ENCODE assay signal across 26 cellular contexts in genomic region chr7:152756126-152756525, GRCh38.
"Had no signal": no experiment of that assay in that cellular context is flagged by ENCODE, and none has a peak within 500 bp of the region (broad histone marks: within the 10 kb centered on the region; RNA-seq: fewer than 3 reads in every experiment).

No MANE protein-coding gene starts in this region.

- H3K36me3 ChIP-seq: left lung, neural progenitor cell, uterus had no signal

- H3K9ac ChIP-seq: neural progenitor cell had no signal

- ATAC-seq: activated CD4-positive, CD25-positive, alpha-beta regulatory T cell treated with anti-CD3 and anti-CD28 coated beads, Interleukin-2, amount 50 U/mL, for 24 hours; activated CD8-positive, alpha-beta memory T cell treated with anti-CD3 and anti-CD28 coated beads, Interleukin-2, amount 10 ng/mL, durations not matched to agents 7 days and 5 days; activated naive CD8-positive, alpha-beta T cell treated with anti-CD3 and anti-CD28 coated beads, Interleukin-2, amount 50 U/mL, for 24 hours; left lung; naive thymus-derived CD4-positive, alpha-beta T cell; stimulated activated naive B cell treated with anti-CD40 and anti-IgM and Interleukin-4, amounts not matched to agents 10 μg/mL and 1 μg/mL and 100 μg/mL, for 72 hours had no signal

- H3K9me3 Mint-ChIP-seq: activated CD4-positive, alpha-beta memory T cell treated with anti-CD3 and anti-CD28 coated beads, Interleukin-2, amount 10 ng/mL, durations not matched to agents 7 days and 5 days; activated CD4-positive, alpha-beta T cell treated with anti-CD3 and anti-CD28 coated beads, Interleukin-2, amount 10 ng/mL, durations not matched to agents 24 days and 14 days; activated naive CD8-positive, alpha-beta T cell treated with anti-CD3 and anti-CD28 coated beads, Interleukin-2, amount 50 U/mL, for 24 hours; endodermal cell; immature natural killer cell; stimulated activated naive B cell treated with anti-CD40 and anti-IgM and Interleukin-4, amounts not matched to agents 10 μg/mL and 1 μg/mL and 100 μg/mL, for 72 hours had no signal

- H3K4me3 ChIP-seq: coronary artery, hepatocyte, left lung, neural progenitor cell, testis, uterus had no signal

- H3K4me1 ChIP-seq: uterus had no signal

- H3K4me3 Mint-ChIP-seq: activated CD4-positive, alpha-beta memory T cell treated with anti-CD3 and anti-CD28 coated beads, Interleukin-2, amount 10 ng/mL, durations not matched to agents 7 days and 5 days; activated CD4-positive, alpha-beta T cell treated with anti-CD3 and anti-CD28 coated beads, Interleukin-2, amount 10 ng/mL, durations not matched to agents 24 days and 14 days; activated CD8-positive, alpha-beta memory T cell treated with anti-CD3 and anti-CD28 coated beads, Interleukin-2, amount 10 ng/mL, durations not matched to agents 7 days and 5 days; activated naive CD8-positive, alpha-beta T cell treated with anti-CD3 and anti-CD28 coated beads, Interleukin-2, amount 50 U/mL, for 24 hours; endodermal cell; immature natural killer cell; naive thymus-derived CD4-positive, alpha-beta T cell; neural progenitor cell; stimulated activated naive B cell treated with anti-CD40 and anti-IgM and Interleukin-4, amounts not matched to agents 10 μg/mL and 1 μg/mL and 100 μg/mL, for 72 hours had no signal

- H3K27me3 ChIP-seq: hepatocyte, left lung, neural progenitor cell, testis, uterus had no signal

- H3K27ac Mint-ChIP-seq: activated CD4-positive, alpha-beta memory T cell treated with anti-CD3 and anti-CD28 coated beads, Interleukin-2, amount 10 ng/mL, durations not matched to agents 7 days and 5 days; activated CD4-positive, alpha-beta T cell treated with anti-CD3 and anti-CD28 coated beads, Interleukin-2, amount 10 ng/mL, durations not matched to agents 24 days and 14 days; activated CD8-positive, alpha-beta memory T cell treated with anti-CD3 and anti-CD28 coated beads, Interleukin-2, amount 10 ng/mL, durations not matched to agents 7 days and 5 days; activated naive CD8-positive, alpha-beta T cell treated with anti-CD3 and anti-CD28 coated beads, Interleukin-2, amount 50 U/mL, for 24 hours; endodermal cell; naive thymus-derived CD4-positive, alpha-beta T cell; neural progenitor cell; stimulated activated naive B cell treated with anti-CD40 and anti-IgM and Interleukin-4, amounts not matched to agents 10 μg/mL and 1 μg/mL and 100 μg/mL, for 72 hours had no signal

- H3K36me3 Mint-ChIP-seq: activated CD8-positive, alpha-beta memory T cell treated with anti-CD3 and anti-CD28 coated beads, Interleukin-2, amount 10 ng/mL, durations not matched to agents 7 days and 5 days; immature natural killer cell; neural progenitor cell; stimulated activated naive B cell treated with anti-CD40 and anti-IgM and Interleukin-4, amounts not matched to agents 10 μg/mL and 1 μg/mL and 100 μg/mL, for 72 hours had no signal

- FAIRE-seq: frontal cortex had no signal

- H3K27ac ChIP-seq: coronary artery, hepatocyte, left lung, neural progenitor cell, testis, uterus, VCaP had no signal

- H2AFZ ChIP-seq: hepatocyte, neural progenitor cell had no signal

- DNase-seq: activated CD4-positive, alpha-beta memory T cell treated with anti-CD3 and anti-CD28 coated beads, Interleukin-2, amount 10 ng/mL, durations not matched to agents 7 days and 5 days; activated CD4-positive, alpha-beta T cell treated with anti-CD3 and anti-CD28 coated beads, Interleukin-2, amount 10 ng/mL, durations not matched to agents 24 days and 14 days; activated CD8-positive, alpha-beta memory T cell treated with anti-CD3 and anti-CD28 coated beads, Interleukin-2, amount 10 ng/mL, durations not matched to agents 7 days and 5 days; activated effector memory CD4-positive, alpha-beta T cell treated with anti-CD3 and anti-CD28 coated beads, Interleukin-2, amount 50 U/mL, for 16 hours; activated naive CD4-positive, alpha-beta T cell treated with anti-CD3 and anti-CD28 coated beads, Interleukin-2, amount 50 U/mL, for 16 hours; activated naive CD8-positive, alpha-beta T cell treated with anti-CD3 and anti-CD28 coated beads, Interleukin-2, amount 50 U/mL, for 24 hours; activated T-cell treated with anti-CD3 and anti-CD28 coated beads for 4 hours; cerebellar nuclear complex; glutamatergic neuron; immature natural killer cell; left lung; naive thymus-derived CD4-positive, alpha-beta T cell; posterior cingulate gyrus; stimulated activated CD4-positive, alpha-beta T cell treated with anti-CD3 and anti-CD28 coated beads, Interleukin-2, amount 100 ng/mL, for 48 hours; stimulated activated CD8-positive, alpha-beta memory T cell treated with anti-CD3 and anti-CD28 coated beads, Interleukin-4, amount 100 ng/mL, for 48 hours; stimulated activated naive B cell treated with anti-CD40 and anti-IgM and Interleukin-4, amounts not matched to agents 10 μg/mL and 1 μg/mL and 100 μg/mL, for 72 hours; testis; trophoblast cell; uterus had no signal

- H3K27me3 Mint-ChIP-seq: activated CD8-positive, alpha-beta memory T cell treated with anti-CD3 and anti-CD28 coated beads, Interleukin-2, amount 10 ng/mL, durations not matched to agents 7 days and 5 days; activated naive CD8-positive, alpha-beta T cell treated with anti-CD3 and anti-CD28 coated beads, Interleukin-2, amount 50 U/mL, for 24 hours had no signal

- H3K9me3 ChIP-seq: left lung, testis, uterus had no signal

- H3K4me2 ChIP-seq: hepatocyte, neural progenitor cell had no signal
